In genomic region chr2:55419514-55420243, GRCh38 we compare ENCODE assay signal across 8 cellular contexts.
DNase-seq lines count a peak whose midpoint lies in the region; ATAC-seq and TF ChIP-seq lines count a peak whose summit lies in the region.

A gene with protein sequence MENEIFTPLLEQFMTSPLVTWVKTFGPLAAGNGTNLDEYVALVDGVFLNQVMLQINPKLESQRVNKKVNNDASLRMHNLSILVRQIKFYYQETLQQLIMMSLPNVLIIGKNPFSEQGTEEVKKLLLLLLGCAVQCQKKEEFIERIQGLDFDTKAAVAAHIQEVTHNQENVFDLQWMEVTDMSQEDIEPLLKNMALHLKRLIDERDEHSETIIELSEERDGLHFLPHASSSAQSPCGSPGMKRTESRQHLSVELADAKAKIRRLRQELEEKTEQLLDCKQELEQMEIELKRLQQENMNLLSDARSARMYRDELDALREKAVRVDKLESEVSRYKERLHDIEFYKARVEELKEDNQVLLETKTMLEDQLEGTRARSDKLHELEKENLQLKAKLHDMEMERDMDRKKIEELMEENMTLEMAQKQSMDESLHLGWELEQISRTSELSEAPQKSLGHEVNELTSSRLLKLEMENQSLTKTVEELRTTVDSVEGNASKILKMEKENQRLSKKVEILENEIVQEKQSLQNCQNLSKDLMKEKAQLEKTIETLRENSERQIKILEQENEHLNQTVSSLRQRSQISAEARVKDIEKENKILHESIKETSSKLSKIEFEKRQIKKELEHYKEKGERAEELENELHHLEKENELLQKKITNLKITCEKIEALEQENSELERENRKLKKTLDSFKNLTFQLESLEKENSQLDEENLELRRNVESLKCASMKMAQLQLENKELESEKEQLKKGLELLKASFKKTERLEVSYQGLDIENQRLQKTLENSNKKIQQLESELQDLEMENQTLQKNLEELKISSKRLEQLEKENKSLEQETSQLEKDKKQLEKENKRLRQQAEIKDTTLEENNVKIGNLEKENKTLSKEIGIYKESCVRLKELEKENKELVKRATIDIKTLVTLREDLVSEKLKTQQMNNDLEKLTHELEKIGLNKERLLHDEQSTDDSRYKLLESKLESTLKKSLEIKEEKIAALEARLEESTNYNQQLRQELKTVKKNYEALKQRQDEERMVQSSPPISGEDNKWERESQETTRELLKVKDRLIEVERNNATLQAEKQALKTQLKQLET (N-terminal part only) (minus strand): TSS chr2:55419856. CDS start chr2:55419079, 777 bp downstream.

- peak; percentile 84 for TF ChIP-seq POLR2A in GM19193 (IDR thresholded peaks at IDR 0.05; ENCODE audit: extremely low read depth, insufficient read depth, insufficient read length)

- peak; percentile 94 for DNase-seq in Ammon's horn (ENCODE audit: low spot score)
- DNase-seq in NCI-H510A (lab: John Stamatoyannopoulos, UW) = peak; percentile 91
- DNase-seq in activated CD4-positive, alpha-beta T cell treated with anti-CD3 and anti-CD28 coated beads for 24 hours (ENCODE audit: low read depth in 2 of 2) = peak; percentile 80 to 84
- peak; percentile 97 for DNase-seq in kidney tubule cell (ENCODE audit: low spot score)
- DNase-seq in stimulated activated CD4-positive, alpha-beta T cell treated with anti-CD3 and anti-CD28 coated beads, Interleukin-1b, Interleukin-23, amount 100 ng/mL, for 1 hour (ENCODE audit: low read depth in 2 of 2) = peak; percentile 63 to 76

- H3K27ac ChIP-seq in cingulate gyrus (ENCODE audit: low read depth, low read length) = peak within 1 kb of the TSS; percentile 96

- peak; percentile 87 for ATAC-seq in HG03432 (IDR thresholded peaks at IDR 0.05; ENCODE audit: unreplicated experiment)

Comparison
In these comparisons a context has a peak if more than half of its experiments do, and no peak if none do; other contexts are left out.
1. Peak in every context shown above with its lines: DNase-seq, ATAC-seq and H3K27ac ChIP-seq.